8 cellular contexts compared by ENCODE assay signal in the genomic region with DNA sequence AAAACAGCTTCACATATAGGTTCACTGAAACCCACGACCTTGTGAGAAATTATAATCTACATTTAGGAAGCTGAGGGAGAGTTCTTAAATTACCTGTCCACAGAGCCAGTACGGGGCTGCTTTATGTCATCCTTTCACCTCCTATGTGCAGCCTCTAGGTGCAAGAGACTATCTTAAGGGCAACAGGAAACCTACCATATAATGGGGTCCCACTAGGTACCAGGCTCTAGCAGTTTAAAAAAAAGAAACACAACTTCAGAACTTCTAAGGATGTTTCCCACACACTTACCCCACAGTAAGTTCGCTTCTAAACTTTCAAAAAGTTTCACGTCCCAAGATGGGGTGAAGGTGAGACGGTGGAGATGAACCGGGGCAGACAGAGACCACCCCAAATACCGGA. TPM values are rescaled to one million over a fixed set of nuclear protein-coding genes. Genes with fewer than 3 reads are reported as not detected.
A peak's percentile ranks its signal among the peaks of the same experiment; 100 is the strongest.
DNase-seq lines count a peak whose midpoint lies in the region; ATAC-seq and TF ChIP-seq lines count a peak whose summit lies in the region.

No MANE protein-coding gene starts in this region.

- no peaks in the 10 kb centered on the region for H3K36me3 Mint-ChIP-seq in activated CD4-positive, alpha-beta T cell treated with anti-CD3 and anti-CD28 coated beads for 36 hours (ENCODE audit: low read depth)

- intact Hi-C loops in activated CD4-positive, alpha-beta T cell treated with anti-CD3 and anti-CD28 coated beads for 36 hours (cut with DNase I, micrococcal nuclease): no loop called here

- H3K79me2 ChIP-seq in neural cell (replicated peaks; ENCODE audit: insufficient read depth, low read length): peaks cover 26% of the 10 kb centered on the region

- H3K4me3 Mint-ChIP-seq in activated CD4-positive, alpha-beta T cell treated with anti-CD3 and anti-CD28 coated beads for 36 hours: peak overlapping the region; percentile 56

- POLR2A ChIA-PET in activated CD4-positive, alpha-beta T cell treated with anti-CD3 and anti-CD28 coated beads for 36 hours (lab: Charles Lee): interaction anchor here (0.6 kb wide), 1 partner anchor 89 kb away, joined by 3 read pairs; a partner anchor contains a TSS

- 12 to 14% methylated on average over 7 of the region's 7 CpGs for WGBS in ectodermal cell, 2 experiments

- H3F3A ChIP-seq in neural cell (ENCODE audit: insufficient read depth, low read length, poor library complexity, severe bottlenecking): no peaks in the 10 kb centered on the region

- CTCF ChIA-PET in activated CD4-positive, alpha-beta T cell treated with anti-CD3 and anti-CD28 coated beads for 36 hours (lab: Charles Lee): interaction anchor here (0.7 to 2.0 kb wide), 2 partner anchors 26 to 170 kb away, joined by 3 to 6 read pairs; no protein-coding TSS in a partner anchor

- H3K27me3 Mint-ChIP-seq in activated CD4-positive, alpha-beta T cell treated with anti-CD3 and anti-CD28 coated beads for 36 hours: peaks cover 46% of the 10 kb centered on the region

- ATAC-seq in activated CD4-positive, alpha-beta T cell treated with anti-CD3 and anti-CD28 coated beads for 36 hours: no peak
- peak; percentile 24 for ATAC-seq in HG03460 (IDR thresholded peaks at IDR 0.05; ENCODE audit: unreplicated experiment)
- no peak for ATAC-seq in GM21367 (IDR thresholded peaks at IDR 0.05; ENCODE audit: unreplicated experiment)

- H2AFZ ChIP-seq in neural cell (ENCODE audit: low read depth, low read length): peak overlapping the region; percentile 71

- no peak overlapping the region for H3K27ac Mint-ChIP-seq in activated CD4-positive, alpha-beta T cell treated with anti-CD3 and anti-CD28 coated beads for 36 hours

- peak overlapping the region; percentile 79 for H3K4me3 ChIP-seq in ectodermal cell (ENCODE audit: insufficient read depth, low read depth, low read length)
- peak overlapping the region; percentile 81 for H3K4me3 ChIP-seq in neural cell (ENCODE audit: low read length)

- no peaks in the 10 kb centered on the region for H3K36me3 ChIP-seq in ectodermal cell (ENCODE audit: control insufficient read depth, insufficient read depth, low read length)
- H3K36me3 ChIP-seq in neural cell (ENCODE audit: insufficient read depth, low read length): no peaks in the 10 kb centered on the region

- peak overlapping the region; percentile 71 for H3K4me2 ChIP-seq in neural cell (ENCODE audit: low read length)

- DNase-seq in activated CD4-positive, alpha-beta T cell treated with anti-CD3 and anti-CD28 coated beads for 36 hours: no peak
- DNase-seq in activated CD4-positive, alpha-beta T cell treated with anti-CD3 and anti-CD28 coated beads for 1 hour: no peak
- no peak for DNase-seq in stimulated activated naive CD4-positive, alpha-beta T cell treated with Interleukin-2 at 50 U/mL for 16 hours (lab: John Stamatoyannopoulos, UW)
- no peak for DNase-seq in anterior cingulate cortex (lab: John Stamatoyannopoulos, UW)

- no peaks in the 10 kb centered on the region for H3K9me3 ChIP-seq in ectodermal cell (ENCODE audit: control insufficient read depth, low read length)
- no peaks in the 10 kb centered on the region for H3K9me3 ChIP-seq in neural cell (ENCODE audit: low read length)

- no peak for TF ChIP-seq CTCF in neural cell (IDR thresholded peaks at IDR 0.05; ENCODE audit: poor library complexity, severe bottlenecking)

- no peaks in the 10 kb centered on the region for H3K4me1 Mint-ChIP-seq in activated CD4-positive, alpha-beta T cell treated with anti-CD3 and anti-CD28 coated beads for 36 hours

- H3K9me3 Mint-ChIP-seq in activated CD4-positive, alpha-beta T cell treated with anti-CD3 and anti-CD28 coated beads for 36 hours (ENCODE audit: low read depth): no peaks in the 10 kb centered on the region

- no peak overlapping the region for H3K27ac ChIP-seq in ectodermal cell (ENCODE audit: insufficient read depth, low read depth, low read length, poor library complexity, severe bottlenecking)
- H3K27ac ChIP-seq in neural cell (ENCODE audit: low read length): no peak overlapping the region

- no peak for TF ChIP-seq EP300 in neural cell (conservative IDR thresholded peaks at IDR 0.05; ENCODE audit: poor library complexity, severe bottlenecking)

- peak overlapping the region; percentile 64 for H3K9ac ChIP-seq in neural cell (ENCODE audit: low read length)

- no peaks in the 10 kb centered on the region for H3K9me2 ChIP-seq in neural cell (ENCODE audit: insufficient read depth, low read length)

- no peak for TF ChIP-seq RAD21 in neural cell (conservative IDR thresholded peaks at IDR 0.05)

- no peaks in the 10 kb centered on the region for H4K20me1 ChIP-seq in neural cell (ENCODE audit: insufficient read depth)

- no peaks in the 10 kb centered on the region for H3K4me1 ChIP-seq in ectodermal cell (ENCODE audit: control insufficient read depth, insufficient read depth, low read length)

- H3K27me3 ChIP-seq in ectodermal cell (ENCODE audit: control insufficient read depth, insufficient read depth, low read length, poor library complexity, severe bottlenecking): no peaks in the 10 kb centered on the region
- no peaks in the 10 kb centered on the region for H3K27me3 ChIP-seq in neural cell (ENCODE audit: insufficient read depth, low read depth, low read length)

TF ChIP-seq in neural cell, 6 proteins besides CTCF, POLR2A, EP300 and RAD21:
- TF ChIP-seq, protein P1, sequence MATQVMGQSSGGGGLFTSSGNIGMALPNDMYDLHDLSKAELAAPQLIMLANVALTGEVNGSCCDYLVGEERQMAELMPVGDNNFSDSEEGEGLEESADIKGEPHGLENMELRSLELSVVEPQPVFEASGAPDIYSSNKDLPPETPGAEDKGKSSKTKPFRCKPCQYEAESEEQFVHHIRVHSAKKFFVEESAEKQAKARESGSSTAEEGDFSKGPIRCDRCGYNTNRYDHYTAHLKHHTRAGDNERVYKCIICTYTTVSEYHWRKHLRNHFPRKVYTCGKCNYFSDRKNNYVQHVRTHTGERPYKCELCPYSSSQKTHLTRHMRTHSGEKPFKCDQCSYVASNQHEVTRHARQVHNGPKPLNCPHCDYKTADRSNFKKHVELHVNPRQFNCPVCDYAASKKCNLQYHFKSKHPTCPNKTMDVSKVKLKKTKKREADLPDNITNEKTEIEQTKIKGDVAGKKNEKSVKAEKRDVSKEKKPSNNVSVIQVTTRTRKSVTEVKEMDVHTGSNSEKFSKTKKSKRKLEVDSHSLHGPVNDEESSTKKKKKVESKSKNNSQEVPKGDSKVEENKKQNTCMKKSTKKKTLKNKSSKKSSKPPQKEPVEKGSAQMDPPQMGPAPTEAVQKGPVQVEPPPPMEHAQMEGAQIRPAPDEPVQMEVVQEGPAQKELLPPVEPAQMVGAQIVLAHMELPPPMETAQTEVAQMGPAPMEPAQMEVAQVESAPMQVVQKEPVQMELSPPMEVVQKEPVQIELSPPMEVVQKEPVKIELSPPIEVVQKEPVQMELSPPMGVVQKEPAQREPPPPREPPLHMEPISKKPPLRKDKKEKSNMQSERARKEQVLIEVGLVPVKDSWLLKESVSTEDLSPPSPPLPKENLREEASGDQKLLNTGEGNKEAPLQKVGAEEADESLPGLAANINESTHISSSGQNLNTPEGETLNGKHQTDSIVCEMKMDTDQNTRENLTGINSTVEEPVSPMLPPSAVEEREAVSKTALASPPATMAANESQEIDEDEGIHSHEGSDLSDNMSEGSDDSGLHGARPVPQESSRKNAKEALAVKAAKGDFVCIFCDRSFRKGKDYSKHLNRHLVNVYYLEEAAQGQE (IDR thresholded peaks at IDR 0.05; ENCODE audit: borderline replicate concordance): no peak
- TF ChIP-seq MXI1 (conservative IDR thresholded peaks at IDR 0.05; ENCODE audit: poor library complexity, severe bottlenecking) (no peak), SMC3 (conservative IDR thresholded peaks at IDR 0.05; ENCODE audit: poor library complexity) (no peak), EZH2 (IDR thresholded peaks at IDR 0.05; ENCODE audit: borderline replicate concordance, insufficient read depth, low read length, poor library complexity, severe bottlenecking) (no peak), TAF1 (IDR thresholded peaks at IDR 0.05; ENCODE audit: low read depth) (no peak), POLR2AphosphoS5 (IDR thresholded peaks at IDR 0.05) (no peak)

RNA-seq across cellular contexts. Expression of a gene that starts 0.6 kb away (rescaled TPM):
- 1 to 10 TPM in 1 of 2 experiments, under 1 TPM in 1; 0.55 to 1.4 TPM for total RNA-seq in activated CD4-positive, alpha-beta T cell treated with anti-CD3 and anti-CD28 coated beads for 36 hours
- 39.5 TPM for polyA plus RNA-seq in ectodermal cell (2013, experiment 1 of 4)
- polyA plus RNA-seq in ectodermal cell (2013, experiment 2 of 4): 36.2 TPM
- polyA plus RNA-seq in ectodermal cell (2013, experiment 3 of 4): 19.2 TPM
- polyA plus RNA-seq in ectodermal cell (2013, experiment 4 of 4): 27.5 TPM
- polyA plus RNA-seq in neural cell: 11.3 and 13.9 TPM in 2 replicates
- polyA minus RNA-seq in neural cell: 59.2 and 62.4 TPM in 2 replicates
